Comparison of ENCODE assay signal across 5 cellular contexts in the genomic region with DNA sequence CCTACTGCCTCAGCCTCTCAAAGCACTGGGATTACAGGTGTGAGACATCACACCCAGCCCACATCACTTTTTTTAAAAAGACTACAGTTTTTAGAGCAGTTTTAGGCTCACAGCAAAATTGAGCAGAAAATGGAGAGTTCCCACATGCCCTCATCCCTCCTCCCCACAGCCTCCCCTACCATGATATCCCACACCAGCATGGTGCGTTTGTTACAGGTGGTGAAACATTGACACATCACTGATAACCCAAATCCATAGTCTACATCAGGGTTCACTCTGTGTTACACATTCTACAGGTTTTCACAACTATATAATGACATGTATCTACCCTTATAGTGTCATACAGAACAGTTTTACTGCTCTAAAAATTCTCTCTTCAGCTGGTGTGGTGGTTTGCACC.
"Had no signal": no experiment of that assay in that cellular context is flagged by ENCODE, and none has a peak within 500 bp of the region (broad histone marks: within the 10 kb centered on the region; RNA-seq: fewer than 3 reads in every experiment).

No MANE protein-coding gene starts in this region.

- ATAC-seq: HepG2 had no signal

- DNase-seq: IMR-90, KBM-7 had no signal

- H3K27ac ChIP-seq: HL-60 had no signal

- H3K4me3 ChIP-seq: K562 had no signal
